ENCODE assay signal across 8 cellular contexts in the genomic region with DNA sequence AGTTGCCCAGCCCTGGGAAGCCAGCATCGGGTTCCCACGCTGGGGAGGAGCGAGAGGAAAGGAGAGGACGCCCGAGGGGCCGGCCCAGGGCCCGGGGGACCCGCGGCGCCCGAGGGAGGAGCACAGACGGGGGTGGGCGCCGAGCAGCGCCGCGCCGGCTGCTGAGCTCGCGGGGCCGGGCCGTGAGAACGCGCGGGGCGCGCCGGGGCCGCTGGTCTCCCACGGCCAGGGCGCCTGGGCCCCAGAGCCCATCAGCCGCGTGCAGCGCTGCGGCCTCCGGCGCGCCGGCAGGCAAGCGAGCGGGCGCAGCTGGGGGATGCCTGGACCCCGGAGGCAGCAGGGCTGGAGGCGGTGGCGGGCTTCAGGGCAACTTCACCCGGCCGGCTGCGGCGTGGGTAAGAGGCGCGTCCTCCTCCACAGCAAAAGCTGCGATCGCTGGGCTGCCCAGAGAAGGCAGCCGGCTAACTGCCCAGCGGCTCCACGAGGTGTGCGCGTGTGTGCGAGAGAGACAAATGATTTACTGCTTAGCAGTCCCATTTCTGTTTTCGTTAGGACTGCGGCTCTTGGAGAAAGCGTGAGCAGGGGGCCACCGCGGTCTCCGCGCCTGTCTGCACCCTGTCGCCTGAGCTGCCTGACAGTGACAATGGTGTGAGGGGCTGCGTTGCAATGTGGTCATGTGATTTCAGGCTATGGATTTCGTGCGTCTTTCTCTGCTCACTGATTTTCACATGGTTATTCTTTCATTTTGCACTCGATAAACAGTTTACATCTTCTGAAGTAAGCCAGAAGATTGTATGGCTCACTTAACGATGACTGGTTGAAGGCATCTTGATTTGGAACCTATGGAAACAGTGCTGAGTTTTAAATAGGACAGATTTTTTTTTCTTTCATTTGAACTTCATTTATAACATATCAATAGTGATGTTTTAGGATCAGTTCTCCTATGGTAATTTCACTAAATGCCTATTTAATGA. TPM values are rescaled to one million over a fixed set of nuclear protein-coding genes. Genes with fewer than 3 reads are reported as not detected.
DNase-seq lines count a peak whose midpoint lies in the region; ATAC-seq and TF ChIP-seq lines count a peak whose summit lies in the region.

No MANE protein-coding gene starts in this region.

- no peaks in the 10 kb centered on the region for H3K36me3 ChIP-seq in HUES64 (ENCODE audit: insufficient read depth, low read length)

- H3K4me1 Mint-ChIP-seq in activated CD4-positive, alpha-beta memory T cell treated with anti-CD3 and anti-CD28 coated beads for 36 hours (ENCODE audit: low read depth) = peaks cover 14% of the 10 kb centered on the region
- H3K4me1 Mint-ChIP-seq in naive thymus-derived CD8-positive, alpha-beta T cell = peaks cover 6 to 25% (median 16%) of the 10 kb centered on the region in 4 donors

- no peak overlapping the region for H3K27ac ChIP-seq in HUES64 (ENCODE audit: low read depth, low read length)

- H3K27ac Mint-ChIP-seq in activated CD4-positive, alpha-beta memory T cell treated with anti-CD3 and anti-CD28 coated beads for 36 hours = no peak overlapping the region
- peak overlapping the region in 1 of 10 donors; percentile 50 for H3K27ac Mint-ChIP-seq in naive thymus-derived CD8-positive, alpha-beta T cell

- no peaks in the 10 kb centered on the region for H3K9me3 ChIP-seq in HUES64 (ENCODE audit: insufficient read depth, low read depth, low read length)

- 0 out of 2 replicates have a peak overlapping the region, but pooled peaks have one; percentile 16 for H3K9ac ChIP-seq in HUES64 (ENCODE audit: low read depth, low read length)

- ATAC-seq in GM21423 (IDR thresholded peaks at IDR 0.05; ENCODE audit: unreplicated experiment) = peak; percentile 57
- ATAC-seq in naive thymus-derived CD8-positive, alpha-beta T cell = peak; percentile 34 to 46

- intact Hi-C loops in activated CD4-positive, alpha-beta memory T cell treated with anti-CD3 and anti-CD28 coated beads for 36 hours (cut with micrococcal nuclease) = no loop called here

- POLR2A ChIA-PET in GM10248 (lab: Yijun Ruan, JAX) = no interaction called here
- POLR2A ChIA-PET in activated CD4-positive, alpha-beta memory T cell treated with anti-CD3 and anti-CD28 coated beads for 36 hours (lab: Charles Lee) = no interaction called here
- POLR2A ChIA-PET in naive thymus-derived CD8-positive, alpha-beta T cell (lab: Charles Lee) = no interaction called here

- DNase-seq in GM10248 (ENCODE audit: extremely low spot score) (peak; percentile 67), fibroblast of pulmonary artery (ENCODE audit: low read depth) (peak; percentile 35)
- peak; percentile 8 for DNase-seq in activated CD4-positive, alpha-beta memory T cell treated with anti-CD3 and anti-CD28 coated beads for 36 hours
- DNase-seq in naive thymus-derived CD8-positive, alpha-beta T cell = peak in 2 of 10 donors; percentile 2 to 55
- DNase-seq in NK-92 treated with Interleukin-12 subunit alpha and Interleukin-12 subunit beta, amount 100 ng/mL, for 24 hours (lab: John Stamatoyannopoulos, UW) = no peak
- DNase-seq in central memory CD4-positive, alpha-beta T cell = no peak

- peaks cover 13% of the 10 kb centered on the region for H3K4me1 ChIP-seq in HUES64 (ENCODE audit: insufficient read depth, low read length)

- H3K27me3 Mint-ChIP-seq in activated CD4-positive, alpha-beta memory T cell treated with anti-CD3 and anti-CD28 coated beads for 36 hours = peaks cover 48% of the 10 kb centered on the region
- H3K27me3 Mint-ChIP-seq in naive thymus-derived CD8-positive, alpha-beta T cell = peaks cover 30 to 82% (median 45%) of the 10 kb centered on the region in 5 donors

- CTCF ChIA-PET in GM10248 (lab: Yijun Ruan, JAX) = no interaction called here
- CTCF ChIA-PET in activated CD4-positive, alpha-beta memory T cell treated with anti-CD3 and anti-CD28 coated beads for 36 hours (lab: Charles Lee) = no interaction called here

- 2% methylated on average over 72 of the region's 72 CpGs for WGBS in HUES64

- H3K4me3 ChIP-seq in HUES64 (ENCODE audit: low read length) = peak overlapping the region; percentile 52
- peak overlapping the region; percentile 52 for H3K4me3 ChIP-seq in fibroblast of pulmonary artery (replicated peaks; ENCODE audit: low read depth, low read length)

- no peaks in the 10 kb centered on the region for H3K9me3 Mint-ChIP-seq in activated CD4-positive, alpha-beta memory T cell treated with anti-CD3 and anti-CD28 coated beads for 36 hours
- H3K9me3 Mint-ChIP-seq in naive thymus-derived CD8-positive, alpha-beta T cell = peaks cover 0 to 3% (median 0%) of the 10 kb centered on the region in 9 donors

- H3K36me3 Mint-ChIP-seq in activated CD4-positive, alpha-beta memory T cell treated with anti-CD3 and anti-CD28 coated beads for 36 hours = no peaks in the 10 kb centered on the region
- H3K36me3 Mint-ChIP-seq in naive thymus-derived CD8-positive, alpha-beta T cell = no peaks in the 10 kb centered on the region

- peaks cover 98% of the 10 kb centered on the region for H3K27me3 ChIP-seq in HUES64 (ENCODE audit: insufficient read depth, low read length)

- TF ChIP-seq CTCF in GM10248 (IDR thresholded peaks at IDR 0.05; ENCODE audit: control extremely low read depth, extremely low read depth, low read depth, missing control alignments) = no peak
- no peak for TF ChIP-seq CTCF in fibroblast of pulmonary artery (IDR thresholded peaks at IDR 0.05; ENCODE audit: low read length, missing control alignments)

- peak overlapping the region; percentile 9 for H3K4me3 Mint-ChIP-seq in activated CD4-positive, alpha-beta memory T cell treated with anti-CD3 and anti-CD28 coated beads for 36 hours
- H3K4me3 Mint-ChIP-seq in naive thymus-derived CD8-positive, alpha-beta T cell = peak overlapping the region; percentile 21 to 92 (median 81)

RNA-seq across cellular contexts. Expression of a gene that starts 1.2 kb away (rescaled TPM):
- 0.25 TPM for polyA plus RNA-seq in HUES64 (2013, experiment 1 of 2)
- polyA plus RNA-seq in HUES64 (2013, experiment 2 of 2) = 0.70 TPM
- not detected for total RNA-seq in activated CD4-positive, alpha-beta memory T cell treated with anti-CD3 and anti-CD28 coated beads for 36 hours
- not detected for total RNA-seq in naive thymus-derived CD8-positive, alpha-beta T cell
- not detected for polyA plus RNA-seq in naive thymus-derived CD8-positive, alpha-beta T cell

Comparison
In these comparisons a context has a peak if more than half of its experiments do, and no peak if none do; other contexts are left out.
1. DNase-seq: peak in GM10248 (single experiment), activated CD4-positive, alpha-beta memory T cell treated with anti-CD3 and anti-CD28 coated beads for 36 hours (single experiment) and fibroblast of pulmonary artery (single experiment); none in NK-92 treated with Interleukin-12 subunit alpha and Interleukin-12 subunit beta, amount 100 ng/mL, for 24 hours (single experiment) and central memory CD4-positive, alpha-beta T cell (single experiment).